ENCODE assay signal across 22 cellular contexts in genomic region chr16:48592839-48593429, GRCh38. TPM values are rescaled to one million over a fixed set of nuclear protein-coding genes. Genes with fewer than 3 reads are reported as not detected.
DNase-seq lines count a peak whose midpoint lies in the region; ATAC-seq, FAIRE-seq and TF ChIP-seq lines count a peak whose summit lies in the region.
"Had no signal": no experiment of that assay in that cellular context is flagged by ENCODE, and none has a peak within 500 bp of the region (broad histone marks: within the 10 kb centered on the region; RNA-seq: fewer than 3 reads in every experiment).

No MANE protein-coding gene starts in this region.

- peaks cover 45% of the 10 kb centered on the region for H3K4me1 Mint-ChIP-seq in activated naive CD8-positive, alpha-beta T cell treated with anti-CD3 and anti-CD28 coated beads for 36 hours

- peaks cover 36% of the 10 kb centered on the region for H3K9me3 Mint-ChIP-seq in activated naive CD8-positive, alpha-beta T cell treated with anti-CD3 and anti-CD28 coated beads for 36 hours

- no peak overlapping the region for H3K4me2 ChIP-seq in HepG2 (ENCODE audit: low read depth, low read length)

- no peak for TF ChIP-seq EP300 in HepG2 (IDR thresholded peaks at IDR 0.05; ENCODE audit: low read depth in 2 of 2, low read length in 2 of 2)
- TF ChIP-seq EP300 in HepG2 (CRISPR knock-in tag; IDR thresholded peaks at IDR 0.05; ENCODE audit: borderline replicate concordance): no peak

- TF ChIP-seq RAD21 in HepG2 (CRISPR knock-in tag; IDR thresholded peaks at IDR 0.05): no peak

- no peak overlapping the region for H3K27ac ChIP-seq in HepG2 (ENCODE audit: extremely low read length, insufficient read depth, low read length)
- H3K27ac ChIP-seq in right lobe of liver: peak overlapping the region in 1 of 3 donors; percentile 48
- H3K27ac ChIP-seq in substantia nigra (ENCODE audit: low read depth, low read length, poor library complexity, severe bottlenecking): no peak overlapping the region
- H3K27ac ChIP-seq: dorsolateral prefrontal cortex, epithelial cell of prostate, foreskin keratinocyte, upper lobe of left lung had no signal

- H3K4me3 ChIP-seq in HepG2 (replicated peaks in 1 of 3; ENCODE audit: insufficient read depth in 1 of 3, low read depth in 2 of 3, low read length in 3 of 3): no peak overlapping the region
- no peak overlapping the region for H3K4me3 ChIP-seq in right lobe of liver
- H3K4me3 ChIP-seq: dorsolateral prefrontal cortex, lung, upper lobe of left lung had no signal

- TF ChIP-seq POLR2A in HepG2 (IDR thresholded peaks at IDR 0.05; ENCODE audit: insufficient read depth in 1 of 2, low read depth in 2 of 2, low read length in 2 of 2): no peak
- TF ChIP-seq POLR2A in right lobe of liver (IDR thresholded peaks at IDR 0.05): no peak

- H3K36me3 ChIP-seq in HepG2 (replicated peaks in 1 of 2; ENCODE audit: control insufficient read depth in 1 of 2, insufficient read depth in 2 of 2, low read length in 2 of 2) (peaks cover 10 to 13% of the 10 kb centered on the region in 2 experiments; a peak in 4 of 5 replicates), right lobe of liver (no peaks in the 10 kb centered on the region)

- H3K36me3 Mint-ChIP-seq in activated naive CD8-positive, alpha-beta T cell treated with anti-CD3 and anti-CD28 coated beads for 36 hours: peaks cover 71% of the 10 kb centered on the region

- no peak for FAIRE-seq in HepG2 (lab: Jason Lieb, UNC)
- FAIRE-seq: keratinocyte had no signal

- no peak overlapping the region for H3K4me3 Mint-ChIP-seq in activated naive CD8-positive, alpha-beta T cell treated with anti-CD3 and anti-CD28 coated beads for 36 hours

- POLR2A ChIA-PET in HepG2 (lab: Yijun Ruan, JAX): no interaction called here

- H3K9ac ChIP-seq in HepG2 (ENCODE audit: insufficient read depth, low read depth, low read length): no peak overlapping the region

- intact Hi-C loops in HepG2 (cut with micrococcal nuclease; ENCODE audit: unreplicated experiment) (no loop called here), right lobe of liver (cut with DNase I) (no loop called here)

- CTCF ChIA-PET in HepG2 (lab: Yijun Ruan, JAX; ENCODE audit: low intra/inter-chr PET ratio, low total read pairs): no interaction called here

- no peak for ATAC-seq in HepG2
- no peak for ATAC-seq in right lobe of liver
- no peak for ATAC-seq in HG03175 (IDR thresholded peaks at IDR 0.05; ENCODE audit: unreplicated experiment)
- no peak for ATAC-seq in GM21515 (IDR thresholded peaks at IDR 0.05; ENCODE audit: unreplicated experiment)
- ATAC-seq: foreskin keratinocyte, right cardiac atrium had no signal

- peak overlapping the region; percentile 42 for H3K27ac Mint-ChIP-seq in activated naive CD8-positive, alpha-beta T cell treated with anti-CD3 and anti-CD28 coated beads for 36 hours

- peaks cover 24% of the 10 kb centered on the region for H4K20me1 ChIP-seq in HepG2 (ENCODE audit: insufficient read depth, low read length)

- H3K9me3 ChIP-seq in HepG2 (ENCODE audit: low read length) (peaks cover 33% of the 10 kb centered on the region), right lobe of liver (no peaks in the 10 kb centered on the region)

- BruUV-seq in HepG2 (replicated peaks; lab: Mats Ljungman, UMichigan): no TSS peak

- H3K27me3 ChIP-seq in HepG2 (ENCODE audit: control insufficient read depth in 1 of 2, insufficient read depth in 2 of 2, low read length in 2 of 2) (no peaks in the 10 kb centered on the region), right lobe of liver (no peaks in the 10 kb centered on the region)
- H3K27me3 ChIP-seq: dorsolateral prefrontal cortex, foreskin keratinocyte, upper lobe of left lung had no signal

- no peak for TF ChIP-seq CTCF in HepG2 (CRISPR knock-in tag; IDR thresholded peaks at IDR 0.05)
- TF ChIP-seq CTCF in right lobe of liver (IDR thresholded peaks at IDR 0.05): no peak

- H3K4me1 ChIP-seq in HepG2 (ENCODE audit: insufficient read depth, low read length) (peaks cover 6% of the 10 kb centered on the region; the same call in 1 of the 2 replicates), right lobe of liver (peaks cover 0 to 25% (median 9%) of the 10 kb centered on the region in 4 donors)

- H2AFZ ChIP-seq in HepG2 (ENCODE audit: low read length): no peak overlapping the region

- in situ Hi-C loops in HepG2 (cut with HindIII; ENCODE audit: extremely low pct_ligation_motif_present, low pct_unique_long_range_greater_than_20kb): no loop called here

- DNase-seq in HepG2 (ENCODE audit: low spot score): no peak
- DNase-seq in right lobe of liver: no peak
- DNase-seq in M059J (ENCODE audit: low read depth): peak; percentile 48
- DNase-seq in activated naive CD8-positive, alpha-beta T cell treated with anti-CD3 and anti-CD28 coated beads for 36 hours: no peak
- no peak for DNase-seq in substantia nigra (lab: John Stamatoyannopoulos, UW)
- DNase-seq: activated CD4-positive, alpha-beta T cell treated with anti-CD3 and anti-CD28 coated beads for 48 hours; activated effector memory CD4-positive, alpha-beta T cell treated with Interleukin-2 at 50 U/mL for 16 hours; AML-193; amniotic stem cell; dorsolateral prefrontal cortex; hypothalamus; NCI-H1930; NCI-H510A treated with DMSO at 0.1 percent for 48 hours; right cardiac atrium; SIG-M5; upper lobe of left lung had no signal

- WGBS in HepG2 (ENCODE audit: low lambda C conversion rate): 100% methylated on average over 1 of the region's 1 CpG
- 67% methylated on average over 1 of the region's 1 CpG for WGBS in right lobe of liver (ENCODE audit: insufficient coverage, low coverage, low lambda C conversion rate, missing lambda C conversion rate)

- no peaks in the 10 kb centered on the region for H3K27me3 Mint-ChIP-seq in activated naive CD8-positive, alpha-beta T cell treated with anti-CD3 and anti-CD28 coated beads for 36 hours

- H3K79me2 ChIP-seq in HepG2 (ENCODE audit: insufficient read depth, low read length): peaks cover 92% of the 10 kb centered on the region

TF ChIP-seq in HepG2, 621 proteins besides CTCF, POLR2A, EP300 and RAD21 (continues in another document):
- no peak for TF ChIP-seq TBX3 (IDR thresholded peaks at IDR 0.05; ENCODE audit: borderline replicate concordance)
- no peak for TF ChIP-seq ZNF20 (CRISPR knock-in tag; IDR thresholded peaks at IDR 0.05)
- peak; percentile 100 for TF ChIP-seq ZNF724P (CRISPR knock-in tag; IDR thresholded peaks at IDR 0.05; ENCODE audit: borderline replicate concordance)
- no peak for TF ChIP-seq TOE1 (CRISPR knock-in tag; IDR thresholded peaks at IDR 0.05)
- no peak for TF ChIP-seq ZNF781 (CRISPR knock-in tag; IDR thresholded peaks at IDR 0.05; ENCODE audit: borderline replicate concordance, not compliant biosample characterization)
- TF ChIP-seq, protein P1, sequence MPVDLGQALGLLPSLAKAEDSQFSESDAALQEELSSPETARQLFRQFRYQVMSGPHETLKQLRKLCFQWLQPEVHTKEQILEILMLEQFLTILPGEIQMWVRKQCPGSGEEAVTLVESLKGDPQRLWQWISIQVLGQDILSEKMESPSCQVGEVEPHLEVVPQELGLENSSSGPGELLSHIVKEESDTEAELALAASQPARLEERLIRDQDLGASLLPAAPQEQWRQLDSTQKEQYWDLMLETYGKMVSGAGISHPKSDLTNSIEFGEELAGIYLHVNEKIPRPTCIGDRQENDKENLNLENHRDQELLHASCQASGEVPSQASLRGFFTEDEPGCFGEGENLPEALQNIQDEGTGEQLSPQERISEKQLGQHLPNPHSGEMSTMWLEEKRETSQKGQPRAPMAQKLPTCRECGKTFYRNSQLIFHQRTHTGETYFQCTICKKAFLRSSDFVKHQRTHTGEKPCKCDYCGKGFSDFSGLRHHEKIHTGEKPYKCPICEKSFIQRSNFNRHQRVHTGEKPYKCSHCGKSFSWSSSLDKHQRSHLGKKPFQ (CRISPR knock-in tag; IDR thresholded peaks at IDR 0.05; ENCODE audit: insufficient replicate concordance): no peak
- TF ChIP-seq GTF2F1 (IDR thresholded peaks at IDR 0.05; ENCODE audit: low read length): no peak
- TF ChIP-seq MTERF4 (CRISPR knock-in tag; IDR thresholded peaks at IDR 0.05): no peak
- no peak for TF ChIP-seq TGIF2 (CRISPR knock-in tag; IDR thresholded peaks at IDR 0.05)

RNA-seq across cellular contexts. Expression of gene N4BP1, which starts 17.0 kb away (rescaled TPM):
- total RNA-seq in HepG2 (2016; rRNA removed; fragmentation: Illumina TruSeq; extraction: Trizol) (43.9 and 46.5 TPM in 2 replicates), right lobe of liver (10 to 100 TPM; 10.5 to 17.8 (median 12.1) TPM)
- total RNA-seq in HepG2 (2016; cell fraction: cytosol; rRNA removed; fragmentation: Illumina TruSeq; extraction: Trizol; ENCODE audit: low read depth): 30.7 and 33.0 TPM in 2 replicates
- total RNA-seq in HepG2 (2016; cell fraction: insoluble cytoplasmic fraction; rRNA removed; fragmentation: Illumina TruSeq; extraction: Trizol): 41.9 and 43.3 TPM in 2 replicates
- total RNA-seq in HepG2 (2016; cell fraction: membrane; rRNA removed; fragmentation: Illumina TruSeq; extraction: Trizol): 52.7 and 60.8 TPM in 2 replicates
- total RNA-seq in HepG2 (2016; cell fraction: nucleus; rRNA removed; fragmentation: Illumina TruSeq; extraction: Trizol): 39.0 and 46.1 TPM in 2 replicates
- 19.5 and 21.4 TPM in 2 replicates for polyA plus RNA-seq in HepG2 (2011; rRNA removed)
- 9.8 and 10.1 TPM in 2 replicates for polyA plus RNA-seq in HepG2 (2011; cell fraction: cytosol; rRNA removed)
- polyA plus RNA-seq in HepG2 (2011; cell fraction: nucleus; rRNA removed): 21.8 and 26.8 TPM in 2 replicates
- polyA plus RNA-seq in HepG2 (2012): 20.4 and 24.7 TPM in 2 replicates
- polyA plus RNA-seq in HepG2 (2016; cell fraction: cytosol; fragmentation: Illumina TruSeq; extraction: Trizol; ENCODE audit: low read depth): 2.5 and 3.4 TPM in 2 replicates
- polyA plus RNA-seq in HepG2 (2016; cell fraction: insoluble cytoplasmic fraction; fragmentation: Illumina TruSeq; extraction: Trizol; ENCODE audit: low read depth): 37.7 and 43.0 TPM in 2 replicates
- polyA plus RNA-seq in HepG2 (2016; cell fraction: membrane; fragmentation: Illumina TruSeq; extraction: Trizol; ENCODE audit: low read depth): 8.9 and 11.1 TPM in 2 replicates
- polyA plus RNA-seq in HepG2 (2016; cell fraction: nucleus; fragmentation: Illumina TruSeq; extraction: Trizol; ENCODE audit: insufficient read depth, low read depth): 44.5 and 49.0 TPM in 2 replicates
- polyA minus RNA-seq in HepG2 (2011; rRNA and poly(A)+ RNA removed; ENCODE audit: low replicate concordance): 5.4 and 18.1 TPM in 2 replicates
- 24.2 and 26.0 TPM in 2 replicates for polyA minus RNA-seq in HepG2 (2011; cell fraction: cytosol; rRNA and poly(A)+ RNA removed)
- 43.1 and 53.5 TPM in 2 replicates for polyA minus RNA-seq in HepG2 (2011; cell fraction: nucleus; rRNA and poly(A)+ RNA removed)
- 32.4 and 37.9 TPM in 2 replicates for total RNA-seq in M059J (2014; rRNA removed; shearing (Covaris generic))
- total RNA-seq in activated naive CD8-positive, alpha-beta T cell treated with anti-CD3 and anti-CD28 coated beads for 36 hours: 10 to 100 TPM; 39.0 to 40.4 TPM
